Comparison of ENCODE assay signal across 8 cellular contexts in genomic region chr14:93906341-93907329, GRCh38. TPM values are rescaled to one million over a fixed set of nuclear protein-coding genes. Genes with fewer than 3 reads are reported as not detected.
DNase-seq lines count a peak whose midpoint lies in the region; ATAC-seq and TF ChIP-seq lines count a peak whose summit lies in the region.

No MANE protein-coding gene starts in this region.

- H3K27me3 ChIP-seq in endodermal cell (ENCODE audit: control insufficient read depth, insufficient read depth, low read length, poor library complexity, severe bottlenecking) (no peaks in the 10 kb centered on the region), testis (no peaks in the 10 kb centered on the region)

- no peak for TF ChIP-seq POLR2A in testis (IDR thresholded peaks at IDR 0.05)

- no peak overlapping the region for H3K9ac ChIP-seq in endodermal cell (ENCODE audit: extremely low read depth, low read length, poor library complexity, severe bottlenecking)

- no peaks in the 10 kb centered on the region for H3K4me1 ChIP-seq in endodermal cell (ENCODE audit: control insufficient read depth, insufficient read depth, low read length)
- H3K4me1 ChIP-seq in testis, result peaks cover 5% of the 10 kb centered on the region

- H3K9me3 ChIP-seq in endodermal cell (ENCODE audit: control insufficient read depth, low read length) (no peaks in the 10 kb centered on the region), testis (no peaks in the 10 kb centered on the region)

- no peak overlapping the region for H3K27ac Mint-ChIP-seq in endodermal cell

- DNase-seq in GM03348 (ENCODE audit: low spot score) (peak; percentile 61), NCI-H460 (ENCODE audit: extremely low read depth, low read depth) (peak; percentile 66), endodermal cell (peak; percentile 93), myocyte (ENCODE audit: low read depth) (peak; percentile 28), testis (peak; percentile 70)
- peak; percentile 29 for DNase-seq in activated CD4-positive, alpha-beta T cell treated with anti-CD3 and anti-CD28 coated beads, Interleukin-2, amount 50 U/mL, for 1 hour

- H3K27me3 Mint-ChIP-seq in endodermal cell (ENCODE audit: insufficient read depth), result peaks cover 2% of the 10 kb centered on the region

- H3K36me3 Mint-ChIP-seq in endodermal cell (ENCODE audit: low read depth), result no peaks in the 10 kb centered on the region

- H3K4me3 ChIP-seq in endodermal cell (ENCODE audit: low read length) (no peak overlapping the region), testis (no peak overlapping the region)

- no peak overlapping the region for H3K4me3 Mint-ChIP-seq in endodermal cell

- no peaks in the 10 kb centered on the region for H3K36me3 ChIP-seq in endodermal cell (ENCODE audit: control insufficient read depth, insufficient read depth, low read length)
- no peaks in the 10 kb centered on the region for H3K36me3 ChIP-seq in testis (ENCODE audit: low read depth, missing control alignments)

- H3K9me3 Mint-ChIP-seq in endodermal cell, result no peaks in the 10 kb centered on the region

- no peak overlapping the region for H3K27ac ChIP-seq in endodermal cell (ENCODE audit: low read depth, low read length)
- no peak overlapping the region for H3K27ac ChIP-seq in testis

- intact Hi-C loops in testis (cut with DNase I; ENCODE audit: low total_unique reads), result loop anchor here (10.0 kb wide), 1 partner anchor 252 kb away; no protein-coding TSS in a partner anchor

- peak; percentile 72 for ATAC-seq in HG02798 (IDR thresholded peaks at IDR 0.05; ENCODE audit: poor library complexity, unreplicated experiment)
- no peak for ATAC-seq in GM18861 (IDR thresholded peaks at IDR 0.05; ENCODE audit: unreplicated experiment)

- WGBS in endodermal cell (ENCODE audit: insufficient coverage in 1 of 2, insufficient read length in 1 of 2), 2 experiments, result 61 to 95% methylated on average over 4 to 15 of the region's 15 CpGs
- 64 to 69% methylated on average over 15 of the region's 15 CpGs for WGBS in testis, 2 donors

- H3K4me1 Mint-ChIP-seq in endodermal cell, result peaks cover 7% of the 10 kb centered on the region

- peak; percentile 92 for TF ChIP-seq CTCF in endodermal cell (conservative IDR thresholded peaks at IDR 0.05)
- TF ChIP-seq CTCF in testis (IDR thresholded peaks at IDR 0.05), result peak; percentile 23 to 66 (median 51)

RNA-seq across cellular contexts. Expression of gene FAM181A, which starts 20.5 kb away (rescaled TPM):
- not detected in 2 replicates for total RNA-seq in NCI-H460 (2014; rRNA removed; shearing (Covaris generic))
- not detected in 2 replicates for polyA plus RNA-seq in NCI-H460 (2014; cell fraction: nucleus; rRNA removed)
- not detected for total RNA-seq in endodermal cell
- polyA plus RNA-seq in endodermal cell (2013, experiment 1 of 2), result 13.0 TPM
- polyA plus RNA-seq in endodermal cell (2013, experiment 2 of 2), result 11.0 TPM
- total RNA-seq in myocyte, result not detected in 2 replicates
- polyA plus RNA-seq in myocyte (2012), result not detected
- 10 to 100 TPM; 12.7 to 18.0 TPM for total RNA-seq in testis
- 48.5 TPM for polyA plus RNA-seq in testis (ENCODE audit: insufficient read depth, low read depth, low replicate concordance)

Comparison
In these comparisons a context has a peak if more than half of its experiments do, and no peak if none do; other contexts are left out.
1. DNase-seq: peak in every context shown above with its lines; median percentile 93 in endodermal cell; 70 in testis; 66 in NCI-H460; 61 in GM03348; 29 in activated CD4-positive, alpha-beta T cell treated with anti-CD3 and anti-CD28 coated beads, Interleukin-2, amount 50 U/mL, for 1 hour; 28 in myocyte.
2. RNA of gene FAM181A, which starts 20.5 kb away (total RNA-seq): 12.7 to 18.0 TPM in testis; not detected in NCI-H460, not detected in endodermal cell and not detected in myocyte; every median in the first group is over 10 times any median in the second.